1 cellular context compared by ENCODE assay signal in genomic region chr9:134339183-134339806, GRCh38.
TF ChIP-seq lines count a peak whose summit lies in the region.

No MANE protein-coding gene starts in this region.

TF ChIP-seq in K562, 482 proteins besides CTCF, POLR2A, EP300 and RAD21 (continued from another document):
- TF ChIP-seq ZBTB40 (IDR thresholded peaks at IDR 0.05) (peak; percentile 26; the same call in 1 of the 2 replicates), ZBTB40 (CRISPR knock-in tag; IDR thresholded peaks at IDR 0.05) (no peak), NFIC (IDR thresholded peaks at IDR 0.05) (peak; percentile 38; the same call in 1 of the 2 replicates), LARP7 (IDR thresholded peaks at IDR 0.05) (peak; percentile 77; the same call in 1 of the 2 replicates), POLR2B (IDR thresholded peaks at IDR 0.05; ENCODE audit: low read depth, partially characterized antibody) (peak; percentile 17), POLR2AphosphoS5 (IDR thresholded peaks at IDR 0.05; ENCODE audit: control insufficient read depth, insufficient read depth, low read depth, low read length) (no peak), MECOM (CRISPR knock-in tag; IDR thresholded peaks at IDR 0.05) (no peak), ZKSCAN8 (CRISPR knock-in tag; IDR thresholded peaks at IDR 0.05) (no peak)
